8 cellular contexts compared by ENCODE assay signal in the genomic region with DNA sequence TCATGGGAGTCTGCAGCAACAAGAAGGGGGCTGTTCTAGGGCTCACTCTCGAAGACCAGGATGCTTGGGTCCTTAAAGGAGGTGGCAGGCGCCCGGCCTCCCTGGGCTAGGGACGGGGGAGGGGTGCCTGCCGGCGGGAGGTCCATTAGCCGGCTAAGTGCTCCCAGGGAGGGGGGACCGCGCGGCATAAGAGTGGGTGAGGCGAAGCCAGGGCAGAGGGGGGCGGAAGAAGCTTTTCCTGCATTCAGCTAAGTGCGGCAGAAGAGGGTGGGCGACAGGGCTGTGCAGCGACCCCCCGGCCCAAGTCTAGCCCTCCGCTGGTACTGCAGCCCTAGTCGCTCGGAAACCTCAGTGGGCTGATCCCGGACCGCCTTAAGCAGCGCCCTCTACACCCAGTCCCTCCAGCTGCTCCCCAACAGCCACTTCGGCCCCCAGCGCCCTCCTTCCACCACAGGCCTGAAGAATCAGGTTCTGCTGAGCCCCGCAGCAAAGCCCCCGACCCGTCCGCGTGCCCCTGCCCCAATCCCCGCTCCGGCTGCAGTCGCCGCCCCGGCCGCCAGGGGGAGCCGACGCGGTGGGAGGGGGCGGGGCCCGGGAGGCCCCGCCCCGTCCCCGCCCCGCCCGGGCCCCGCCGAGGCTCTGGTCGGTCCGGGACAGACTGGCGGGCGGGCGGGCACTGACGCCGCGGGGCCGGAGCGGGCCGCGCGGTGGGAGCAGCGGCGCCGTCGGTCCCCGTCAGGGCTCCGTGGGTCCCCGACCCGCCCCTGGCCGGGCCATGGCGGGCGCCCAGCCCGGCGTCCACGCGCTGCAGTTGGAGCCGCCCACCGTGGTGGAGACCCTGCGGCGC. TPM values are rescaled to one million over a fixed set of nuclear protein-coding genes. Genes with fewer than 3 reads are reported as not detected.
DNase-seq lines count a peak whose midpoint lies in the region; ATAC-seq, FAIRE-seq and TF ChIP-seq lines count a peak whose summit lies in the region.

A gene (plus strand): TSS at position 656 of the 847 bp plus-strand sequence. CDS start 120 bp downstream, at position 776.

- peak within 1 kb of the TSS; percentile 73 to 86 (median 76) for H3K4me3 ChIP-seq in H1 (ENCODE audit: extremely low read depth in 1 of 4, insufficient read depth in 2 of 4, low read depth in 3 of 4, low read length in 4 of 4)

- peaks cover 18% of the 10 kb centered on the region for H3K4me1 Mint-ChIP-seq in activated CD4-positive, alpha-beta memory T cell treated with anti-CD3 and anti-CD28 coated beads for 36 hours (ENCODE audit: low read depth)

- peak within 1 kb of the TSS; percentile 75; the same call in 1 of the 2 replicates for H2BK12ac ChIP-seq in H1 (ENCODE audit: low read depth, low read length)

- H3K36me3 Mint-ChIP-seq in activated CD4-positive, alpha-beta memory T cell treated with anti-CD3 and anti-CD28 coated beads for 36 hours, result no peaks in the 10 kb centered on the region

- intact Hi-C loops in activated CD4-positive, alpha-beta memory T cell treated with anti-CD3 and anti-CD28 coated beads for 36 hours (cut with micrococcal nuclease), result loop anchor here (1.0 kb wide), 1 partner anchor 18 kb away; no protein-coding TSS in a partner anchor

- no peak within 1 kb of the TSS for H2AFZ ChIP-seq in H1 (ENCODE audit: low read length)

- peak within 1 kb of the TSS; percentile 99 for H3K18ac ChIP-seq in H1 (ENCODE audit: extremely low read depth, low read length)

- H3K4me2 ChIP-seq in H1 (ENCODE audit: insufficient read depth in 1 of 2, low read depth in 2 of 2, low read length in 2 of 2), result peak within 1 kb of the TSS; percentile 73 to 99

- WGBS in H1 (ENCODE audit: extremely low coverage in 1 of 2, insufficient coverage in 1 of 2, insufficient read length in 1 of 2, insufficient replicate concordance in 2 of 2, low coverage in 1 of 2, low lambda C conversion rate in 2 of 2, missing lambda C conversion rate in 1 of 2), 2 experiments, result 4% methylated on average over 24 of the region's 79 CpGs; no CpG with 5 or more reads in 1 of the 2 experiments

- no peaks in the 10 kb centered on the region for H3K27me3 ChIP-seq in H1 (replicated peaks in 1 of 4; ENCODE audit: control insufficient read depth in 3 of 4, extremely low read depth in 1 of 4, insufficient read depth in 3 of 4, low read length in 3 of 4)

- peak within 1 kb of the TSS; percentile 78 for H3K56ac ChIP-seq in H1 (replicated peaks; ENCODE audit: insufficient read length, low read depth, low read length)

- TF ChIP-seq RAD21 in H1 (IDR thresholded peaks at IDR 0.05 in 1 of 2, conservative IDR thresholded peaks at IDR 0.05 in 1 of 2; ENCODE audit: low read depth in 2 of 2, low read length in 2 of 2), result peak in 1 of 2 experiments; percentile 13; a peak in 1 of 4 replicates

- no peaks in the 10 kb centered on the region for H3K9me3 Mint-ChIP-seq in activated CD4-positive, alpha-beta memory T cell treated with anti-CD3 and anti-CD28 coated beads for 36 hours

- H2BK15ac ChIP-seq in H1 (ENCODE audit: low read length), result peak within 1 kb of the TSS; percentile 99; the same call in 1 of the 2 replicates

- peak within 1 kb of the TSS; percentile 87 for H3K4ac ChIP-seq in H1 (replicated peaks; ENCODE audit: insufficient read length, low read depth, low read length)

- H3K79me1 ChIP-seq in H1 (ENCODE audit: low read depth, low read length), result peaks cover 2% of the 10 kb centered on the region; the same call in 1 of the 2 replicates

- peak in 2 of 3 experiments; percentile 48 to 80; a peak in 3 of 4 replicates for TF ChIP-seq CTCF in H1 (IDR thresholded peaks at IDR 0.05; ENCODE audit: control extremely low read depth in 1 of 3, insufficient read depth in 1 of 3, low read depth in 1 of 3, low read length in 3 of 3)

- peaks cover 0 to 40% (median 34%) of the 10 kb centered on the region in 4 experiments; a peak in 6 of 7 replicates for H3K4me1 ChIP-seq in H1 (replicated peaks in 1 of 4; ENCODE audit: control insufficient read depth in 3 of 4, insufficient read depth in 4 of 4, low read length in 3 of 4)

- peak within 1 kb of the TSS; percentile 75 for H4K5ac ChIP-seq in H1 (ENCODE audit: insufficient read length, low read depth, low read length)

- H3K9ac ChIP-seq in H1 (replicated peaks in 1 of 4; ENCODE audit: extremely low read depth in 1 of 4, low read depth in 3 of 4, low read length in 3 of 4), result peak within 1 kb of the TSS; percentile 62 to 76 (median 64); a peak in 6 of 7 replicates

- peak within 1 kb of the TSS; percentile 93; the same call in 1 of the 2 replicates for H2BK5ac ChIP-seq in H1 (ENCODE audit: low read depth, low read length)

- H3K23ac ChIP-seq in H1 (ENCODE audit: insufficient read length), result no peak within 1 kb of the TSS

- H4K91ac ChIP-seq in H1 (replicated peaks; ENCODE audit: insufficient read length, low read length), result peak within 1 kb of the TSS; percentile 98

- POLR2A ChIA-PET in activated CD4-positive, alpha-beta memory T cell treated with anti-CD3 and anti-CD28 coated beads for 36 hours (lab: Charles Lee), result interaction anchor here (1.0 to 2.6 kb wide), 6 partner anchors 10 to 60 kb away, joined by 4 to 8 read pairs (median 4); a partner anchor contains a TSS
- POLR2A ChIA-PET in H1 (lab: Charles Lee; ENCODE audit: partially characterized antibody), result interaction anchor here (0.8 to 13.1 kb wide), 20 partner anchors 7 to 272 kb away, joined by 3 to 352 read pairs (median 6); a partner anchor contains a TSS

- TF ChIP-seq EP300 in H1 (IDR thresholded peaks at IDR 0.05; ENCODE audit: borderline replicate concordance in 1 of 2, low read depth in 2 of 2, low read length in 2 of 2), result no peak; a peak in 1 of 3 replicates

- H3K23me2 ChIP-seq in H1 (ENCODE audit: low read depth, low read length), result peaks cover 13% of the 10 kb centered on the region

- H3K4me3 Mint-ChIP-seq in activated CD4-positive, alpha-beta memory T cell treated with anti-CD3 and anti-CD28 coated beads for 36 hours, result peak within 1 kb of the TSS; percentile 83

- peaks cover under 1 to 26% of the 10 kb centered on the region in 2 experiments; a peak in 3 of 4 replicates for H3K79me2 ChIP-seq in H1 (ENCODE audit: control insufficient read depth in 1 of 2, insufficient read depth in 2 of 2, low read length in 2 of 2)

- H3K27me3 Mint-ChIP-seq in activated CD4-positive, alpha-beta memory T cell treated with anti-CD3 and anti-CD28 coated beads for 36 hours, result no peaks in the 10 kb centered on the region

- peak within 1 kb of the TSS; percentile 72; the same call in 1 of the 2 replicates for H3K27ac ChIP-seq in H1 (ENCODE audit: low read depth, low read length)

- no peak within 1 kb of the TSS for H3K27ac Mint-ChIP-seq in activated CD4-positive, alpha-beta memory T cell treated with anti-CD3 and anti-CD28 coated beads for 36 hours

- peaks cover 5 to 18% (median 11%) of the 10 kb centered on the region in 4 experiments for H3K36me3 ChIP-seq in H1 (ENCODE audit: control insufficient read depth in 2 of 4, insufficient read depth in 4 of 4, low read length in 3 of 4)

- no peaks in the 10 kb centered on the region for H3K9me3 ChIP-seq in H1 (ENCODE audit: insufficient read depth in 2 of 2, low read depth in 1 of 2, low read length in 1 of 2)

- no peak within 1 kb of the TSS for H2AK5ac ChIP-seq in H1 (ENCODE audit: low read depth, low read length)

- peaks cover 6 to 12% of the 10 kb centered on the region in 2 experiments for H4K20me1 ChIP-seq in H1 (replicated peaks in 1 of 2; ENCODE audit: control insufficient read depth in 1 of 2, insufficient read depth in 2 of 2, low read length in 2 of 2)

- H2BK120ac ChIP-seq in H1 (replicated peaks; ENCODE audit: low read depth, low read length), result peak within 1 kb of the TSS; percentile 70

- peak; percentile 29 for ATAC-seq in GM21367 (IDR thresholded peaks at IDR 0.05; ENCODE audit: unreplicated experiment)
- ATAC-seq in stimulated activated naive CD8-positive, alpha-beta T cell treated with anti-CD3 and anti-CD28 coated beads, Interleukin-15, Interleukin-2, amounts not matched to agents 100 U/mL and 50 U/mL, for 24 hours, result peak; percentile 67

- no peak within 1 kb of the TSS for H2BK20ac ChIP-seq in H1 (ENCODE audit: low read length)

- CTCF ChIA-PET in activated CD4-positive, alpha-beta memory T cell treated with anti-CD3 and anti-CD28 coated beads for 36 hours (lab: Charles Lee), result interaction anchor here (1.0 to 3.8 kb wide), 14 partner anchors 8 to 67 kb away, joined by 3 to 29 read pairs (median 8); a partner anchor contains a TSS
- CTCF ChIA-PET in H1 (lab: Charles Lee; ENCODE audit: partially characterized antibody), result interaction anchor here (0.6 to 10.0 kb wide), 30 partner anchors 9 to 1659 kb away, joined by 3 to 102 read pairs (median 4); a partner anchor contains a TSS

- no peak for FAIRE-seq in H1 (lab: Jason Lieb, UNC)

- no peak within 1 kb of the TSS for H3K14ac ChIP-seq in H1 (ENCODE audit: insufficient read length)

- DNase-seq in COR-L47 (lab: John Stamatoyannopoulos, UW) (peak; percentile 55), NCI-H1105 (lab: John Stamatoyannopoulos, UW) (peak; percentile 29), H1 (ENCODE audit: low read depth in 1 of 2, low spot score in 2 of 2) (peak in 1 of 2 experiments; percentile 86), mesenteric fat pad (ENCODE audit: low spot score) (no peak), NCI-H2029 treated with DMSO at 0.1 percent for 48 hours (lab: John Stamatoyannopoulos, UW) (no peak)
- peak; percentile 71 for DNase-seq in activated CD4-positive, alpha-beta memory T cell treated with anti-CD3 and anti-CD28 coated beads for 36 hours
- DNase-seq in stimulated activated naive CD8-positive, alpha-beta T cell treated with anti-CD3 and anti-CD28 coated beads, Interleukin-15, Interleukin-2, amounts not matched to agents 100 U/mL and 50 U/mL, for 24 hours, result peak; percentile 75

- peak within 1 kb of the TSS; percentile 93 for H4K8ac ChIP-seq in H1 (ENCODE audit: extremely low read depth, insufficient read depth, low read length)

- TF ChIP-seq POLR2A in H1 (IDR thresholded peaks at IDR 0.05; ENCODE audit: control extremely low read depth in 1 of 2, low read depth in 2 of 2, low read length in 2 of 2), result peak in 1 of 2 experiments; percentile 65; a peak in 2 of 3 replicates

TF ChIP-seq in H1, 55 proteins besides CTCF, POLR2A, EP300 and RAD21 (continues in another document):
- TF ChIP-seq CREB1 (IDR thresholded peaks at IDR 0.05) (peak; percentile 52), NRF1 (IDR thresholded peaks at IDR 0.05; ENCODE audit: low read depth, low read length) (no peak), SP1 (IDR thresholded peaks at IDR 0.05; ENCODE audit: low read depth, low read length) (no peak)

RNA-seq across cellular contexts. Expression of the gene that starts here (rescaled TPM):
- 10 to 100 TPM; 10.4 to 12.3 TPM for total RNA-seq in activated CD4-positive, alpha-beta memory T cell treated with anti-CD3 and anti-CD28 coated beads for 36 hours
- total RNA-seq in H1 (2021; fragmentation: NEBNext Ultra II Directional; extraction: Animal tissue kit (Norgen Biotek cat#: 25700)), result 104 TPM in 2 replicates
- 47.2 and 70.6 TPM in 2 replicates for polyA plus RNA-seq in H1 (2011; rRNA removed)
- 48.7 TPM for polyA plus RNA-seq in H1 (2011; cell fraction: cytosol; rRNA removed)
- polyA plus RNA-seq in H1 (2011; cell fraction: nucleus; rRNA removed), result 134 TPM
- 50.8 to 85.0 TPM (median 76.3 TPM) in 4 replicates for polyA plus RNA-seq in H1 (2012, experiment 1 of 2)
- 54.3 TPM for polyA plus RNA-seq in H1 (2012, experiment 2 of 2)
- polyA plus RNA-seq in H1 (2013, experiment 1 of 2), result 54.2 TPM
- polyA plus RNA-seq in H1 (2013, experiment 2 of 2), result 53.1 TPM
- 51.4 and 51.5 TPM in 2 replicates for polyA minus RNA-seq in H1 (2011; rRNA and poly(A)+ RNA removed)
- 50.2 TPM for polyA minus RNA-seq in H1 (2011; cell fraction: cytosol; rRNA and poly(A)+ RNA removed)
- polyA minus RNA-seq in H1 (2011; cell fraction: nucleus; rRNA and poly(A)+ RNA removed), result 42.7 TPM
- 25.8 TPM for total RNA-seq in mesenteric fat pad

Comparison
In these comparisons a context has a peak if more than half of its experiments do, and no peak if none do; other contexts are left out.
1. DNase-seq: peak in COR-L47 (single experiment), NCI-H1105 (single experiment), activated CD4-positive, alpha-beta memory T cell treated with anti-CD3 and anti-CD28 coated beads for 36 hours (single experiment) and stimulated activated naive CD8-positive, alpha-beta T cell treated with anti-CD3 and anti-CD28 coated beads, Interleukin-15, Interleukin-2, amounts not matched to agents 100 U/mL and 50 U/mL, for 24 hours (single experiment); none in mesenteric fat pad (single experiment) and NCI-H2029 treated with DMSO at 0.1 percent for 48 hours (single experiment).